Comparison of ENCODE assay signal across 9 cellular contexts in genomic region chr12:68237068-68237467, GRCh38. TPM values are rescaled to one million over a fixed set of nuclear protein-coding genes. Genes with fewer than 3 reads are reported as not detected.
DNase-seq lines count a peak whose midpoint lies in the region; ATAC-seq, FAIRE-seq and TF ChIP-seq lines count a peak whose summit lies in the region.
"Had no signal": no experiment of that assay in that cellular context is flagged by ENCODE, and none has a peak within 500 bp of the region (broad histone marks: within the 10 kb centered on the region; RNA-seq: fewer than 3 reads in every experiment).

No MANE protein-coding gene starts in this region.

- no peak for FAIRE-seq in astrocyte (lab: Jason Lieb, UNC)

- H3K79me2 ChIP-seq in astrocyte (ENCODE audit: insufficient read depth, low read length) = no peaks in the 10 kb centered on the region

- H3K27ac Mint-ChIP-seq in CD4-positive, alpha-beta T cell = peak overlapping the region; percentile 89
- H3K27ac Mint-ChIP-seq in astrocyte (ENCODE audit: unreplicated experiment) (no peak overlapping the region), natural killer cell (peak overlapping the region; percentile 86 to 93)

- no peak for DNase-seq in CD4-positive, alpha-beta T cell
- DNase-seq in astrocyte (ENCODE audit: low read depth) = no peak
- DNase-seq in natural killer cell = no peak
- DNase-seq in NCI-H146 treated with DMSO at 0.1 percent for 48 hours (lab: John Stamatoyannopoulos, UW; ENCODE audit: unreplicated experiment) = no peak
- DNase-seq in activated CD4-positive, alpha-beta T cell treated with anti-CD3 and anti-CD28 coated beads, Interleukin-2, amount 50 U/mL, for 48 hours = no peak
- DNase-seq in NCI-H524 treated with DMSO at 0.1 percent for 48 hours (lab: John Stamatoyannopoulos, UW) = no peak
- no peak for DNase-seq in putamen (ENCODE audit: low spot score)

- no peak for ATAC-seq in CD4-positive, alpha-beta T cell (ENCODE audit: poor library complexity)
- ATAC-seq in natural killer cell = no peak

- peak overlapping the region; percentile 0 for H3K27ac ChIP-seq in CD4-positive, alpha-beta T cell (ENCODE audit: low read depth, low read length)
- H3K27ac ChIP-seq in KOPT-K1 (ENCODE audit: low read depth, low read length, poor library complexity, severe bottlenecking) (peak overlapping the region; percentile 81), astrocyte (ENCODE audit: low read depth, low read length) (no peak overlapping the region)

- no peak for TF ChIP-seq CTCF in CD4-positive, alpha-beta T cell (IDR thresholded peaks at IDR 0.05)
- TF ChIP-seq CTCF in astrocyte (IDR thresholded peaks at IDR 0.05; ENCODE audit: insufficient read depth, low read depth, low read length) (peak; percentile 11), natural killer cell (IDR thresholded peaks at IDR 0.05) (no peak)

- H3K36me3 Mint-ChIP-seq in CD4-positive, alpha-beta T cell (ENCODE audit: low read depth) = no peaks in the 10 kb centered on the region
- no peaks in the 10 kb centered on the region for H3K36me3 Mint-ChIP-seq in astrocyte (ENCODE audit: low read depth, unreplicated experiment)
- no peaks in the 10 kb centered on the region for H3K36me3 Mint-ChIP-seq in natural killer cell

- H3K36me3 ChIP-seq in KOPT-K1 (ENCODE audit: insufficient read depth, low read length) (no peaks in the 10 kb centered on the region), astrocyte (ENCODE audit: insufficient read depth, low read length) (no peaks in the 10 kb centered on the region)

- no peak overlapping the region for H3K4me3 ChIP-seq in astrocyte (ENCODE audit: insufficient read depth, low read depth, low read length)

- peaks cover 61% of the 10 kb centered on the region for H3K4me1 Mint-ChIP-seq in CD4-positive, alpha-beta T cell (ENCODE audit: low read depth)
- H3K4me1 Mint-ChIP-seq in astrocyte (ENCODE audit: low read depth, unreplicated experiment) (peaks cover 25% of the 10 kb centered on the region), natural killer cell (peaks cover 36 to 37% of the 10 kb centered on the region in 2 donors)

- peak overlapping the region; percentile 50 for H3K4me2 ChIP-seq in astrocyte (ENCODE audit: low read length)

- no peaks in the 10 kb centered on the region for H4K20me1 ChIP-seq in astrocyte (ENCODE audit: insufficient read depth, low read length)

- no peak overlapping the region for H2AFZ ChIP-seq in astrocyte (ENCODE audit: low read depth, low read length)

- no peaks in the 10 kb centered on the region for H3K27me3 ChIP-seq in CD4-positive, alpha-beta T cell (ENCODE audit: control insufficient read depth, insufficient read depth, low read length)
- H3K27me3 ChIP-seq in astrocyte (ENCODE audit: insufficient read depth, low read length) = no peaks in the 10 kb centered on the region

- peaks cover 32% of the 10 kb centered on the region for H3K4me1 ChIP-seq in astrocyte (ENCODE audit: insufficient read depth, low read length)

- H3K27me3 Mint-ChIP-seq in CD4-positive, alpha-beta T cell = no peaks in the 10 kb centered on the region
- no peaks in the 10 kb centered on the region for H3K27me3 Mint-ChIP-seq in astrocyte (ENCODE audit: low read depth, unreplicated experiment)
- peaks cover 0 to 6% of the 10 kb centered on the region in 2 donors for H3K27me3 Mint-ChIP-seq in natural killer cell (ENCODE audit: low read depth in 2 of 2)

- CTCF ChIA-PET in CD4-positive, alpha-beta T cell (lab: Charles Lee) = interaction anchor here (1.1 to 1.9 kb wide), 3 partner anchors 14 to 95 kb away, joined by 3 to 15 read pairs (median 3); partner anchors contain the start of gene MDM1

- POLR2A ChIA-PET in CD4-positive, alpha-beta T cell (lab: Charles Lee) = interaction anchor here (1.3 kb wide), 4 partner anchors 12 to 95 kb away, joined by 3 to 13 read pairs (median 4); partner anchors contain the start of gene MDM1

- H3K9ac ChIP-seq in astrocyte (ENCODE audit: low read length) = peak overlapping the region; percentile 8

- H3K9me3 ChIP-seq in CD4-positive, alpha-beta T cell (ENCODE audit: control insufficient read depth, low read length) = no peaks in the 10 kb centered on the region
- H3K9me3 ChIP-seq in KOPT-K1 (ENCODE audit: insufficient read depth, low read length, poor library complexity, severe bottlenecking) = no peaks in the 10 kb centered on the region
- no peaks in the 10 kb centered on the region for H3K9me3 ChIP-seq in astrocyte (ENCODE audit: insufficient read depth, low read depth, low read length)

- H3K9me3 Mint-ChIP-seq in CD4-positive, alpha-beta T cell = no peaks in the 10 kb centered on the region
- peaks cover 3% of the 10 kb centered on the region for H3K9me3 Mint-ChIP-seq in astrocyte (ENCODE audit: unreplicated experiment)
- no peaks in the 10 kb centered on the region for H3K9me3 Mint-ChIP-seq in natural killer cell

- H3K4me3 Mint-ChIP-seq in CD4-positive, alpha-beta T cell = peak overlapping the region; percentile 92
- H3K4me3 Mint-ChIP-seq in astrocyte (ENCODE audit: unreplicated experiment) (no peak overlapping the region), natural killer cell (peak overlapping the region; percentile 93)

- intact Hi-C loops in CD4-positive, alpha-beta T cell (cut with DNase I, micrococcal nuclease) = loop anchor here in 1 of 2 experiments (2.0 to 5.0 kb wide), 2 partner anchors 62 to 80 kb away; no protein-coding TSS in a partner anchor
- intact Hi-C loops in natural killer cell (cut with micrococcal nuclease) = no loop called here

RNA-seq across cellular contexts. Expression of gene IL26, which starts 11.5 kb away (rescaled TPM):
- total RNA-seq in CD4-positive, alpha-beta T cell = under 1 TPM in 1 of 2 experiments, not detected in 1; 0.25 TPM
- total RNA-seq in astrocyte (not detected in 2 replicates), natural killer cell (not detected)

RNA-seq across cellular contexts. Expression of gene IL22, which starts 16.3 kb away (rescaled TPM):
- total RNA-seq in CD4-positive, alpha-beta T cell = not detected
- not detected in 2 replicates for total RNA-seq in astrocyte
- total RNA-seq in natural killer cell = not detected
- total RNA-seq: T-helper 2 cell treated with Interferon-gamma antibody and Interleukin-4, amounts not matched to agents 100 ng/mL and 5 ng/mL, for 36 hours had no signal
